22 cellular contexts compared by ENCODE assay signal in the genomic region with DNA sequence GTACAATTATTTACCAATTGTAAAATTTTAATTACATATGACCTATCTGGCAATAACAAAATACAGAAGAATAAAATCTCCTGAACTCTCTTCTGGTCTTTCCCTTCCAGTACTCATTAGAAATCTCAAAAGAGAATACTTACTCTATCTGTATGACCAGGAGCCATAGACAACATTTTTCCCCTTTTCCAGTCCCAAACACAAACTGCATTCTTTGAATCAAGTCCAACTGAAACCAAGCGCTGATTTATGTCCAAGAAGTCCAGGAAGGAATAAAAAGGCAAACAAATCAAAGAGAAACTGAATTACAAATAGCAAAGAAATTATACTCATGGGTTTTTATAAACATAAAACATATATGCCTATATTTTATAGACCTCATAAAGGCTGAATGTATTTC. TPM values are rescaled to one million over a fixed set of nuclear protein-coding genes. Genes with fewer than 3 reads are reported as not detected.
DNase-seq lines count a peak whose midpoint lies in the region; ATAC-seq and TF ChIP-seq lines count a peak whose summit lies in the region.
"Had no signal": no experiment of that assay in that cellular context is flagged by ENCODE, and none has a peak within 500 bp of the region (broad histone marks: within the 10 kb centered on the region; RNA-seq: fewer than 3 reads in every experiment).

No MANE protein-coding gene starts in this region.

- H3K27me3 ChIP-seq in adipocyte (replicated peaks; ENCODE audit: control insufficient read depth, insufficient read depth, low read length): no peaks in the 10 kb centered on the region
- no peaks in the 10 kb centered on the region for H3K27me3 ChIP-seq in GM23338 (ENCODE audit: insufficient read depth)
- H3K27me3 ChIP-seq: BLaER1, Peyer's patch, SJCRH30 had no signal

- ATAC-seq in GM23338 (no peak), mucosa of descending colon (no peak)

- POLR2A ChIA-PET in HEK293T (lab: Yijun Ruan, JAX): no interaction called here

- intact Hi-C loops in mucosa of descending colon (cut with DNase I, micrococcal nuclease): no loop called here

- H3K27ac Mint-ChIP-seq in nephron (peak overlapping the region in 2 of 3 experiments; percentile 7 to 61), GM23338 (no peak overlapping the region)
- H3K27ac Mint-ChIP-seq: CD4-positive, alpha-beta T cell had no signal

- H3K4me3 Mint-ChIP-seq in nephron (no peak overlapping the region), GM23338 (no peak overlapping the region)
- H3K4me3 Mint-ChIP-seq: CD4-positive, alpha-beta T cell had no signal

- H3K4me1 ChIP-seq in adipocyte (ENCODE audit: control insufficient read depth, insufficient read depth, low read length) (no peaks in the 10 kb centered on the region), GM23338 (ENCODE audit: insufficient read depth) (no peaks in the 10 kb centered on the region), mucosa of descending colon (ENCODE audit: low read depth) (no peaks in the 10 kb centered on the region)
- H3K4me1 ChIP-seq: BLaER1, Peyer's patch, SJCRH30 had no signal

- no peak overlapping the region for H3K9ac ChIP-seq in adipocyte (ENCODE audit: low read length)
- H3K9ac ChIP-seq: BLaER1 had no signal

- H3K9me3 ChIP-seq in adipocyte (ENCODE audit: control insufficient read depth, low read length) (no peaks in the 10 kb centered on the region), mucosa of descending colon (no peaks in the 10 kb centered on the region)
- H3K9me3 ChIP-seq: BLaER1, Peyer's patch, SJCRH30 had no signal

- TF ChIP-seq CTCF in nephron (IDR thresholded peaks at IDR 0.05; ENCODE audit: unreplicated experiment in 3 of 3) (no peak), GM23338 (conservative IDR thresholded peaks at IDR 0.05; ENCODE audit: low read depth in 2 of 2) (no peak), mucosa of descending colon (IDR thresholded peaks at IDR 0.05) (no peak)

- H4K20me1 ChIP-seq in GM23338 (replicated peaks; ENCODE audit: insufficient read depth): no peaks in the 10 kb centered on the region
- H4K20me1 ChIP-seq: BLaER1 had no signal

- H3K36me3 Mint-ChIP-seq in nephron (ENCODE audit: low read depth) (no peaks in the 10 kb centered on the region), GM23338 (ENCODE audit: low read depth) (no peaks in the 10 kb centered on the region)

- no peaks in the 10 kb centered on the region for H3F3A ChIP-seq in GM23338 (replicated peaks; ENCODE audit: low read depth)

- H3K4me3 ChIP-seq in adipocyte (ENCODE audit: low read length): no peak overlapping the region
- no peak overlapping the region for H3K4me3 ChIP-seq in GM23338
- H3K4me3 ChIP-seq in mucosa of descending colon: no peak overlapping the region
- H3K4me3 ChIP-seq: BLaER1, Peyer's patch, SJCRH30 had no signal

- no peak overlapping the region for H3K27ac ChIP-seq in GM23338 (ENCODE audit: low read depth)
- H3K27ac ChIP-seq: BLaER1, Peyer's patch, SJCRH30 had no signal

- H3K9me2 ChIP-seq in GM23338 (ENCODE audit: insufficient read depth): no peaks in the 10 kb centered on the region

- H3K4me1 Mint-ChIP-seq in nephron: peaks cover 7% of the 10 kb centered on the region
- no peaks in the 10 kb centered on the region for H3K4me1 Mint-ChIP-seq in GM23338

- no peaks in the 10 kb centered on the region for H3K36me3 ChIP-seq in adipocyte (ENCODE audit: control insufficient read depth, insufficient read depth, low read length, severe bottlenecking)
- H3K36me3 ChIP-seq in GM23338 (ENCODE audit: insufficient read depth): no peaks in the 10 kb centered on the region
- no peaks in the 10 kb centered on the region for H3K36me3 ChIP-seq in mucosa of descending colon (ENCODE audit: low read depth)
- H3K36me3 ChIP-seq: BLaER1, Peyer's patch, SJCRH30 had no signal

- H3K27me3 Mint-ChIP-seq in nephron (ENCODE audit: low read depth) (peaks cover 3% of the 10 kb centered on the region), GM23338 (ENCODE audit: insufficient read depth, low read depth, poor library complexity) (no peaks in the 10 kb centered on the region)
- H3K27me3 Mint-ChIP-seq: CD4-positive, alpha-beta T cell had no signal

- no peaks in the 10 kb centered on the region for H3K79me2 ChIP-seq in GM23338 (replicated peaks; ENCODE audit: insufficient read depth)

- CTCF ChIA-PET in HEK293T (lab: Yijun Ruan, JAX): no interaction called here

- in situ Hi-C loops in G401 (cut with HindIII; ENCODE audit: low sequenced_read_pairs): no loop called here
- in situ Hi-C loops in KBM-7 (cut with MboI; ENCODE audit: low pct_unique_long_range_greater_than_20kb, low sequenced_read_pairs): no loop called here

- H3K9me3 Mint-ChIP-seq in nephron: peaks cover 6% of the 10 kb centered on the region
- no peaks in the 10 kb centered on the region for H3K9me3 Mint-ChIP-seq in GM23338
- H3K9me3 Mint-ChIP-seq: CD4-positive, alpha-beta T cell had no signal

- DNase-seq in G401 (ENCODE audit: low spot score) (peak; percentile 40), adipocyte (ENCODE audit: low read depth) (peak; percentile 22), fibroblast of gingiva (ENCODE audit: low read depth) (peak; percentile 2), KBM-7 (no peak), HEK293T (ENCODE audit: extremely low spot score) (no peak), GM23338 (ENCODE audit: low spot score) (no peak), mucosa of descending colon (no peak)
- DNase-seq: CD4-positive, alpha-beta T cell; COR-L47; DMS79 treated with DMSO at 0.1 percent for 48 hours; GOT3; HCEC 1CT; NCI-H1092 treated with DMSO at 0.1 percent for 48 hours; NCI-H1436 treated with DMSO at 0.1 percent for 48 hours; NCI-H1930; NCI-H226; NCI-H524; NCI-H82; Peyer's patch; SJCRH30 had no signal

- no peak overlapping the region for H2AFZ ChIP-seq in GM23338

- H3K4me2 ChIP-seq in GM23338: no peak overlapping the region
- H3K4me2 ChIP-seq: BLaER1 had no signal

TF ChIP-seq in HEK293T, 16 proteins besides CTCF, POLR2A, EP300 and RAD21:
- no peak for TF ChIP-seq SP1 (IDR thresholded peaks at IDR 0.05)
- no peak for TF ChIP-seq ARNT (IDR thresholded peaks at IDR 0.05)
- TF ChIP-seq ZNF384 (IDR thresholded peaks at IDR 0.05): no peak
- TF ChIP-seq TARDBP (IDR thresholded peaks at IDR 0.05): no peak
- no peak for TF ChIP-seq CTBP1 (IDR thresholded peaks at IDR 0.05; ENCODE audit: borderline replicate concordance)
- TF ChIP-seq BHLHE40 (IDR thresholded peaks at IDR 0.05; ENCODE audit: borderline replicate concordance): no peak
- TF ChIP-seq FOXM1 (IDR thresholded peaks at IDR 0.05; ENCODE audit: borderline replicate concordance): no peak

TF ChIP-seq in GM23338, 12 proteins besides CTCF, POLR2A, EP300 and RAD21:
- TF ChIP-seq CREB1 (CRISPR knock-in tag; IDR thresholded peaks at IDR 0.05; ENCODE audit: low read depth) (no peak), EZH2phosphoT487 (IDR thresholded peaks at IDR 0.05; ENCODE audit: unreplicated experiment) (no peak), STAT1 (IDR thresholded peaks at IDR 0.05; ENCODE audit: unreplicated experiment) (no peak)
- TF ChIP-seq, protein P1, sequence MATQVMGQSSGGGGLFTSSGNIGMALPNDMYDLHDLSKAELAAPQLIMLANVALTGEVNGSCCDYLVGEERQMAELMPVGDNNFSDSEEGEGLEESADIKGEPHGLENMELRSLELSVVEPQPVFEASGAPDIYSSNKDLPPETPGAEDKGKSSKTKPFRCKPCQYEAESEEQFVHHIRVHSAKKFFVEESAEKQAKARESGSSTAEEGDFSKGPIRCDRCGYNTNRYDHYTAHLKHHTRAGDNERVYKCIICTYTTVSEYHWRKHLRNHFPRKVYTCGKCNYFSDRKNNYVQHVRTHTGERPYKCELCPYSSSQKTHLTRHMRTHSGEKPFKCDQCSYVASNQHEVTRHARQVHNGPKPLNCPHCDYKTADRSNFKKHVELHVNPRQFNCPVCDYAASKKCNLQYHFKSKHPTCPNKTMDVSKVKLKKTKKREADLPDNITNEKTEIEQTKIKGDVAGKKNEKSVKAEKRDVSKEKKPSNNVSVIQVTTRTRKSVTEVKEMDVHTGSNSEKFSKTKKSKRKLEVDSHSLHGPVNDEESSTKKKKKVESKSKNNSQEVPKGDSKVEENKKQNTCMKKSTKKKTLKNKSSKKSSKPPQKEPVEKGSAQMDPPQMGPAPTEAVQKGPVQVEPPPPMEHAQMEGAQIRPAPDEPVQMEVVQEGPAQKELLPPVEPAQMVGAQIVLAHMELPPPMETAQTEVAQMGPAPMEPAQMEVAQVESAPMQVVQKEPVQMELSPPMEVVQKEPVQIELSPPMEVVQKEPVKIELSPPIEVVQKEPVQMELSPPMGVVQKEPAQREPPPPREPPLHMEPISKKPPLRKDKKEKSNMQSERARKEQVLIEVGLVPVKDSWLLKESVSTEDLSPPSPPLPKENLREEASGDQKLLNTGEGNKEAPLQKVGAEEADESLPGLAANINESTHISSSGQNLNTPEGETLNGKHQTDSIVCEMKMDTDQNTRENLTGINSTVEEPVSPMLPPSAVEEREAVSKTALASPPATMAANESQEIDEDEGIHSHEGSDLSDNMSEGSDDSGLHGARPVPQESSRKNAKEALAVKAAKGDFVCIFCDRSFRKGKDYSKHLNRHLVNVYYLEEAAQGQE (IDR thresholded peaks at IDR 0.05; ENCODE audit: unreplicated experiment): no peak
- TF ChIP-seq, protein P2, sequence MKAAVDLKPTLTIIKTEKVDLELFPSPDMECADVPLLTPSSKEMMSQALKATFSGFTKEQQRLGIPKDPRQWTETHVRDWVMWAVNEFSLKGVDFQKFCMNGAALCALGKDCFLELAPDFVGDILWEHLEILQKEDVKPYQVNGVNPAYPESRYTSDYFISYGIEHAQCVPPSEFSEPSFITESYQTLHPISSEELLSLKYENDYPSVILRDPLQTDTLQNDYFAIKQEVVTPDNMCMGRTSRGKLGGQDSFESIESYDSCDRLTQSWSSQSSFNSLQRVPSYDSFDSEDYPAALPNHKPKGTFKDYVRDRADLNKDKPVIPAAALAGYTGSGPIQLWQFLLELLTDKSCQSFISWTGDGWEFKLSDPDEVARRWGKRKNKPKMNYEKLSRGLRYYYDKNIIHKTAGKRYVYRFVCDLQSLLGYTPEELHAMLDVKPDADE (IDR thresholded peaks at IDR 0.05): no peak

RNA-seq across cellular contexts. Expression of a gene that starts 46.7 kb away (rescaled TPM):
- not detected in 2 replicates for total RNA-seq in G401 (2014; rRNA removed; shearing (Covaris generic))
- total RNA-seq in GM23338 (2014; rRNA removed; shearing (Covaris generic)): 1.0 and 1.6 TPM in 2 replicates
- polyA plus RNA-seq in GM23338 (2016; fragmentation: Nextera tagmentation; extraction: Ambion mirVana): 0.16 and 0.18 TPM in 2 replicates
- total RNA-seq in mucosa of descending colon: 1 to 10 TPM; 1.3 to 4.1 (median 1.4) TPM

Comparison
In these comparisons a context has a peak if more than half of its experiments do, and no peak if none do; other contexts are left out.
1. DNase-seq: peak in G401 (single experiment), adipocyte (single experiment) and fibroblast of gingiva (single experiment); none in KBM-7 (single experiment), HEK293T (single experiment), GM23338 (single experiment) and mucosa of descending colon (0 of 3).